1 cellular context compared by ENCODE assay signal in genomic region chr10:119750391-119751230, GRCh38.
TF ChIP-seq lines count a peak whose summit lies in the region.

No MANE protein-coding gene starts in this region.

TF ChIP-seq in HepG2, 621 proteins besides CTCF, POLR2A, EP300 and RAD21 (continued from another document and continues in another):
- TF ChIP-seq, protein P1, sequence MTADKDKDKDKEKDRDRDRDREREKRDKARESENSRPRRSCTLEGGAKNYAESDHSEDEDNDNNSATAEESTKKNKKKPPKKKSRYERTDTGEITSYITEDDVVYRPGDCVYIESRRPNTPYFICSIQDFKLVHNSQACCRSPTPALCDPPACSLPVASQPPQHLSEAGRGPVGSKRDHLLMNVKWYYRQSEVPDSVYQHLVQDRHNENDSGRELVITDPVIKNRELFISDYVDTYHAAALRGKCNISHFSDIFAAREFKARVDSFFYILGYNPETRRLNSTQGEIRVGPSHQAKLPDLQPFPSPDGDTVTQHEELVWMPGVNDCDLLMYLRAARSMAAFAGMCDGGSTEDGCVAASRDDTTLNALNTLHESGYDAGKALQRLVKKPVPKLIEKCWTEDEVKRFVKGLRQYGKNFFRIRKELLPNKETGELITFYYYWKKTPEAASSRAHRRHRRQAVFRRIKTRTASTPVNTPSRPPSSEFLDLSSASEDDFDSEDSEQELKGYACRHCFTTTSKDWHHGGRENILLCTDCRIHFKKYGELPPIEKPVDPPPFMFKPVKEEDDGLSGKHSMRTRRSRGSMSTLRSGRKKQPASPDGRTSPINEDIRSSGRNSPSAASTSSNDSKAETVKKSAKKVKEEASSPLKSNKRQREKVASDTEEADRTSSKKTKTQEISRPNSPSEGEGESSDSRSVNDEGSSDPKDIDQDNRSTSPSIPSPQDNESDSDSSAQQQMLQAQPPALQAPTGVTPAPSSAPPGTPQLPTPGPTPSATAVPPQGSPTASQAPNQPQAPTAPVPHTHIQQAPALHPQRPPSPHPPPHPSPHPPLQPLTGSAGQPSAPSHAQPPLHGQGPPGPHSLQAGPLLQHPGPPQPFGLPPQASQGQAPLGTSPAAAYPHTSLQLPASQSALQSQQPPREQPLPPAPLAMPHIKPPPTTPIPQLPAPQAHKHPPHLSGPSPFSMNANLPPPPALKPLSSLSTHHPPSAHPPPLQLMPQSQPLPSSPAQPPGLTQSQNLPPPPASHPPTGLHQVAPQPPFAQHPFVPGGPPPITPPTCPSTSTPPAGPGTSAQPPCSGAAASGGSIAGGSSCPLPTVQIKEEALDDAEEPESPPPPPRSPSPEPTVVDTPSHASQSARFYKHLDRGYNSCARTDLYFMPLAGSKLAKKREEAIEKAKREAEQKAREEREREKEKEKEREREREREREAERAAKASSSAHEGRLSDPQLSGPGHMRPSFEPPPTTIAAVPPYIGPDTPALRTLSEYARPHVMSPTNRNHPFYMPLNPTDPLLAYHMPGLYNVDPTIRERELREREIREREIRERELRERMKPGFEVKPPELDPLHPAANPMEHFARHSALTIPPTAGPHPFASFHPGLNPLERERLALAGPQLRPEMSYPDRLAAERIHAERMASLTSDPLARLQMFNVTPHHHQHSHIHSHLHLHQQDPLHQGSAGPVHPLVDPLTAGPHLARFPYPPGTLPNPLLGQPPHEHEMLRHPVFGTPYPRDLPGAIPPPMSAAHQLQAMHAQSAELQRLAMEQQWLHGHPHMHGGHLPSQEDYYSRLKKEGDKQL (CRISPR knock-in tag; IDR thresholded peaks at IDR 0.05; ENCODE audit: low read depth), result no peak
- TF ChIP-seq, protein P2, sequence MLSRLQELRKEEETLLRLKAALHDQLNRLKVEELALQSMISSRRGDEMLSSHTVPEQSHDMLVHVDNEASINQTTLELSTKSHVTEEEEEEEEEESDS (CRISPR knock-in tag; IDR thresholded peaks at IDR 0.05; ENCODE audit: borderline replicate concordance), result no peak
- TF ChIP-seq HHEX (CRISPR knock-in tag; IDR thresholded peaks at IDR 0.05), result no peak
- TF ChIP-seq STAG1 (CRISPR knock-in tag; IDR thresholded peaks at IDR 0.05), result peak; percentile 97
- TF ChIP-seq ZNF557 (CRISPR knock-in tag; IDR thresholded peaks at IDR 0.05), result no peak
- TF ChIP-seq MEIS2 (CRISPR knock-in tag; IDR thresholded peaks at IDR 0.05), result no peak
- TF ChIP-seq, protein P3, sequence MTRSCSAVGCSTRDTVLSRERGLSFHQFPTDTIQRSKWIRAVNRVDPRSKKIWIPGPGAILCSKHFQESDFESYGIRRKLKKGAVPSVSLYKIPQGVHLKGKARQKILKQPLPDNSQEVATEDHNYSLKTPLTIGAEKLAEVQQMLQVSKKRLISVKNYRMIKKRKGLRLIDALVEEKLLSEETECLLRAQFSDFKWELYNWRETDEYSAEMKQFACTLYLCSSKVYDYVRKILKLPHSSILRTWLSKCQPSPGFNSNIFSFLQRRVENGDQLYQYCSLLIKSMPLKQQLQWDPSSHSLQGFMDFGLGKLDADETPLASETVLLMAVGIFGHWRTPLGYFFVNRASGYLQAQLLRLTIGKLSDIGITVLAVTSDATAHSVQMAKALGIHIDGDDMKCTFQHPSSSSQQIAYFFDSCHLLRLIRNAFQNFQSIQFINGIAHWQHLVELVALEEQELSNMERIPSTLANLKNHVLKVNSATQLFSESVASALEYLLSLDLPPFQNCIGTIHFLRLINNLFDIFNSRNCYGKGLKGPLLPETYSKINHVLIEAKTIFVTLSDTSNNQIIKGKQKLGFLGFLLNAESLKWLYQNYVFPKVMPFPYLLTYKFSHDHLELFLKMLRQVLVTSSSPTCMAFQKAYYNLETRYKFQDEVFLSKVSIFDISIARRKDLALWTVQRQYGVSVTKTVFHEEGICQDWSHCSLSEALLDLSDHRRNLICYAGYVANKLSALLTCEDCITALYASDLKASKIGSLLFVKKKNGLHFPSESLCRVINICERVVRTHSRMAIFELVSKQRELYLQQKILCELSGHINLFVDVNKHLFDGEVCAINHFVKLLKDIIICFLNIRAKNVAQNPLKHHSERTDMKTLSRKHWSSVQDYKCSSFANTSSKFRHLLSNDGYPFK (CRISPR knock-in tag; IDR thresholded peaks at IDR 0.05; ENCODE audit: borderline replicate concordance), result no peak
- TF ChIP-seq ZNF720 (CRISPR knock-in tag; IDR thresholded peaks at IDR 0.05), result no peak
- TF ChIP-seq ZNF704 (CRISPR knock-in tag; IDR thresholded peaks at IDR 0.05; ENCODE audit: borderline replicate concordance), result no peak
- TF ChIP-seq TAF1 (CRISPR knock-in tag; IDR thresholded peaks at IDR 0.05), result no peak
- TF ChIP-seq, protein P4, sequence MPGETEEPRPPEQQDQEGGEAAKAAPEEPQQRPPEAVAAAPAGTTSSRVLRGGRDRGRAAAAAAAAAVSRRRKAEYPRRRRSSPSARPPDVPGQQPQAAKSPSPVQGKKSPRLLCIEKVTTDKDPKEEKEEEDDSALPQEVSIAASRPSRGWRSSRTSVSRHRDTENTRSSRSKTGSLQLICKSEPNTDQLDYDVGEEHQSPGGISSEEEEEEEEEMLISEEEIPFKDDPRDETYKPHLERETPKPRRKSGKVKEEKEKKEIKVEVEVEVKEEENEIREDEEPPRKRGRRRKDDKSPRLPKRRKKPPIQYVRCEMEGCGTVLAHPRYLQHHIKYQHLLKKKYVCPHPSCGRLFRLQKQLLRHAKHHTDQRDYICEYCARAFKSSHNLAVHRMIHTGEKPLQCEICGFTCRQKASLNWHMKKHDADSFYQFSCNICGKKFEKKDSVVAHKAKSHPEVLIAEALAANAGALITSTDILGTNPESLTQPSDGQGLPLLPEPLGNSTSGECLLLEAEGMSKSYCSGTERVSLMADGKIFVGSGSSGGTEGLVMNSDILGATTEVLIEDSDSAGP (CRISPR knock-in tag; IDR thresholded peaks at IDR 0.05; ENCODE audit: borderline replicate concordance), result no peak
- no peak for TF ChIP-seq TCF7L2 (IDR thresholded peaks at IDR 0.05; ENCODE audit: low read depth, low read length)
- TF ChIP-seq, protein P5, sequence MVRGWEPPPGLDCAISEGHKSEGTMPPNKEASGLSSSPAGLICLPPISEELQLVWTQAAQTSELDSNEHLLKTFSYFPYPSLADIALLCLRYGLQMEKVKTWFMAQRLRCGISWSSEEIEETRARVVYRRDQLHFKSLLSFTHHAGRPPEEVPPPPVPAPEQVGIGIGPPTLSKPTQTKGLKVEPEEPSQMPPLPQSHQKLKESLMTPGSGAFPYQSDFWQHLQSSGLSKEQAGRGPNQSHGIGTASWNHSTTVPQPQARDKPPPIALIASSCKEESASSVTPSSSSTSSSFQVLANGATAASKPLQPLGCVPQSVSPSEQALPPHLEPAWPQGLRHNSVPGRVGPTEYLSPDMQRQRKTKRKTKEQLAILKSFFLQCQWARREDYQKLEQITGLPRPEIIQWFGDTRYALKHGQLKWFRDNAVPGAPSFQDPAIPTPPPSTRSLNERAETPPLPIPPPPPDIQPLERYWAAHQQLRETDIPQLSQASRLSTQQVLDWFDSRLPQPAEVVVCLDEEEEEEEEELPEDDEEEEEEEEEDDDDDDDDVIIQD (CRISPR knock-in tag; IDR thresholded peaks at IDR 0.05; ENCODE audit: low read depth), result no peak
- no peak for TF ChIP-seq CREB1 (IDR thresholded peaks at IDR 0.05)
- peak; percentile 22; the same call in 1 of the 2 replicates for TF ChIP-seq CREB1 (CRISPR knock-in tag; IDR thresholded peaks at IDR 0.05)
- no peak for TF ChIP-seq LCORL (IDR thresholded peaks at IDR 0.05)
- no peak for TF ChIP-seq LCORL (CRISPR knock-in tag; IDR thresholded peaks at IDR 0.05)
- no peak for TF ChIP-seq MBNL3 (CRISPR knock-in tag; conservative IDR thresholded peaks at IDR 0.05)
- peak; percentile 98 for TF ChIP-seq SMC3 (IDR thresholded peaks at IDR 0.05; ENCODE audit: low read length)
- TF ChIP-seq, protein P6, sequence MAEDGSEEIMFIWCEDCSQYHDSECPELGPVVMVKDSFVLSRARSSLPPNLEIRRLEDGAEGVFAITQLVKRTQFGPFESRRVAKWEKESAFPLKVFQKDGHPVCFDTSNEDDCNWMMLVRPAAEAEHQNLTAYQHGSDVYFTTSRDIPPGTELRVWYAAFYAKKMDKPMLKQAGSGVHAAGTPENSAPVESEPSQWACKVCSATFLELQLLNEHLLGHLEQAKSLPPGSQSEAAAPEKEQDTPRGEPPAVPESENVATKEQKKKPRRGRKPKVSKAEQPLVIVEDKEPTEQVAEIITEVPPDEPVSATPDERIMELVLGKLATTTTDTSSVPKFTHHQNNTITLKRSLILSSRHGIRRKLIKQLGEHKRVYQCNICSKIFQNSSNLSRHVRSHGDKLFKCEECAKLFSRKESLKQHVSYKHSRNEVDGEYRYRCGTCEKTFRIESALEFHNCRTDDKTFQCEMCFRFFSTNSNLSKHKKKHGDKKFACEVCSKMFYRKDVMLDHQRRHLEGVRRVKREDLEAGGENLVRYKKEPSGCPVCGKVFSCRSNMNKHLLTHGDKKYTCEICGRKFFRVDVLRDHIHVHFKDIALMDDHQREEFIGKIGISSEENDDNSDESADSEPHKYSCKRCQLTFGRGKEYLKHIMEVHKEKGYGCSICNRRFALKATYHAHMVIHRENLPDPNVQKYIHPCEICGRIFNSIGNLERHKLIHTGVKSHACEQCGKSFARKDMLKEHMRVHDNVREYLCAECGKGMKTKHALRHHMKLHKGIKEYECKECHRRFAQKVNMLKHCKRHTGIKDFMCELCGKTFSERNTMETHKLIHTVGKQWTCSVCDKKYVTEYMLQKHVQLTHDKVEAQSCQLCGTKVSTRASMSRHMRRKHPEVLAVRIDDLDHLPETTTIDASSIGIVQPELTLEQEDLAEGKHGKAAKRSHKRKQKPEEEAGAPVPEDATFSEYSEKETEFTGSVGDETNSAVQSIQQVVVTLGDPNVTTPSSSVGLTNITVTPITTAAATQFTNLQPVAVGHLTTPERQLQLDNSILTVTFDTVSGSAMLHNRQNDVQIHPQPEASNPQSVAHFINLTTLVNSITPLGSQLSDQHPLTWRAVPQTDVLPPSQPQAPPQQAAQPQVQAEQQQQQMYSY (CRISPR knock-in tag; IDR thresholded peaks at IDR 0.05), result no peak
- TF ChIP-seq, protein P7, sequence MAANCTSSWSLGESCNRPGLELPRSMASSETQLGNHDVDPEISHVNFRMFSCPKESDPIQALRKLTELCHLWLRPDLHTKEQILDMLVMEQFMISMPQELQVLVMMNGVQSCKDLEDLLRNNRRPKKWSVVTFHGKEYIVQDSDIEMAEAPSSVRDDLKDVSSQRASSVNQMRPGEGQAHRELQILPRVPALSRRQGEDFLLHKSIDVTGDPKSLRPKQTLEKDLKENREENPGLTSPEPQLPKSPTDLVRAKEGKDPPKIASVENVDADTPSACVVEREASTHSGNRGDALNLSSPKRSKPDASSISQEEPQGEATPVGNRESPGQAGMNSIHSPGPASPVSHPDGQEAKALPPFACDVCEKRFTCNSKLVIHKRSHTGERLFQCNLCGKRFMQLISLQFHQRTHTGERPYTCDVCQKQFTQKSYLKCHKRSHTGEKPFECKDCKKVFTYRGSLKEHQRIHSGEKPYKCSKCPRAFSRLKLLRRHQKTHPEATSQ (CRISPR knock-in tag; IDR thresholded peaks at IDR 0.05; ENCODE audit: borderline replicate concordance), result no peak
- TF ChIP-seq ZNF619 (CRISPR knock-in tag; IDR thresholded peaks at IDR 0.05), result no peak
- no peak for TF ChIP-seq RCOR2 (CRISPR knock-in tag; IDR thresholded peaks at IDR 0.05)
- TF ChIP-seq PHF8 (CRISPR knock-in tag; IDR thresholded peaks at IDR 0.05), result no peak
- no peak for TF ChIP-seq SP5 (CRISPR knock-in tag; IDR thresholded peaks at IDR 0.05; ENCODE audit: borderline replicate concordance, low read depth)
- no peak for TF ChIP-seq ZNF225 (CRISPR knock-in tag; IDR thresholded peaks at IDR 0.05)
- TF ChIP-seq KDM6A (CRISPR knock-in tag; IDR thresholded peaks at IDR 0.05; ENCODE audit: low read depth), result no peak
- TF ChIP-seq ELF3 (CRISPR knock-in tag; IDR thresholded peaks at IDR 0.05), result 0 out of 2 replicates have a peak, but pooled peaks have one; percentile 19
- no peak for TF ChIP-seq BORCS8-MEF2B (CRISPR knock-in tag; IDR thresholded peaks at IDR 0.05)
- TF ChIP-seq ZNF333 (CRISPR knock-in tag; IDR thresholded peaks at IDR 0.05; ENCODE audit: borderline replicate concordance), result no peak
- TF ChIP-seq, protein P8, sequence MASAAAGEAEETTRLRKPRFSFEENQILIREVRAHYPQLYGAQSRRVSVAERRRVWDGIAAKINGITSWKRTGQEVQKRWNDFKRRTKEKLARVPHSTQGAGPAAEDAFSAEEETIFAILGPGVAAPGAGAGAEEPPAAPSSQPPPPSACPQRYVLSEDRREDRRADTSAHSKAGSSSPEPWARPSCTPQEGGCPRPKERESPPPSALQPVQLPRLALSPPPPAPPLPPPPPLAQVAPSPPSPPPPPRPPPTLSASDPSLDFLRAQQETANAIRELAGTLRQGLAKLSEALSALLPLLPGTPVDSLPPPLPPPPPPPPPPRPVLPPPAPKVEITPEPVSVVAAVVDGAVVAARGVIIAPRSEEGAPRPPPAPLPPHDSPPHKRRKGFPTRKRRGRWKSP (CRISPR knock-in tag; IDR thresholded peaks at IDR 0.05), result no peak
- no peak for TF ChIP-seq SMAD1 (CRISPR knock-in tag; IDR thresholded peaks at IDR 0.05; ENCODE audit: borderline replicate concordance, low read depth)
- TF ChIP-seq, protein P9, sequence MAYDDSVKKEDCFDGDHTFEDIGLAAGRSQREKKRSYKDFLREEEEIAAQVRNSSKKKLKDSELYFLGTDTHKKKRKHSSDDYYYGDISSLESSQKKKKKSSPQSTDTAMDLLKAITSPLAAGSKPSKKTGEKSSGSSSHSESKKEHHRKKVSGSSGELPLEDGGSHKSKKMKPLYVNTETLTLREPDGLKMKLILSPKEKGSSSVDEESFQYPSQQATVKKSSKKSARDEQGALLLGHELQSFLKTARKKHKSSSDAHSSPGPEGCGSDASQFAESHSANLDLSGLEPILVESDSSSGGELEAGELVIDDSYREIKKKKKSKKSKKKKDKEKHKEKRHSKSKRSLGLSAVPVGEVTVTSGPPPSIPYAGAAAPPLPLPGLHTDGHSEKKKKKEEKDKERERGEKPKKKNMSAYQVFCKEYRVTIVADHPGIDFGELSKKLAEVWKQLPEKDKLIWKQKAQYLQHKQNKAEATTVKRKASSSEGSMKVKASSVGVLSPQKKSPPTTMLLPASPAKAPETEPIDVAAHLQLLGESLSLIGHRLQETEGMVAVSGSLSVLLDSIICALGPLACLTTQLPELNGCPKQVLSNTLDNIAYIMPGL (CRISPR knock-in tag; IDR thresholded peaks at IDR 0.05; ENCODE audit: borderline replicate concordance in 1 of 2, low read depth in 1 of 2), result no peak
- TF ChIP-seq MIXL1 (CRISPR knock-in tag; IDR thresholded peaks at IDR 0.05), result peak; percentile 37; the same call in 1 of the 2 replicates
- no peak for TF ChIP-seq NAIF1 (CRISPR knock-in tag; IDR thresholded peaks at IDR 0.05; ENCODE audit: borderline replicate concordance)
- no peak for TF ChIP-seq MYC (CRISPR knock-in tag; IDR thresholded peaks at IDR 0.05; ENCODE audit: borderline replicate concordance)
- TF ChIP-seq MLLT10 (CRISPR knock-in tag; IDR thresholded peaks at IDR 0.05), result no peak
- TF ChIP-seq FOXK1 (CRISPR knock-in tag; IDR thresholded peaks at IDR 0.05; ENCODE audit: borderline replicate concordance, low read depth), result peak; percentile 18; the same call in 1 of the 2 replicates
- no peak for TF ChIP-seq HNRNPH1 (optimal IDR thresholded peaks at IDR 0.05; ENCODE audit: low read depth, low read length)
- no peak for TF ChIP-seq NKX3-1 (CRISPR knock-in tag; IDR thresholded peaks at IDR 0.05)
- TF ChIP-seq ZNF496 (CRISPR knock-in tag; IDR thresholded peaks at IDR 0.05; ENCODE audit: insufficient replicate concordance), result no peak
- TF ChIP-seq ZNF337 (CRISPR knock-in tag; IDR thresholded peaks at IDR 0.05; ENCODE audit: borderline replicate concordance, low read depth), result no peak
- no peak for TF ChIP-seq SMARCC2 (IDR thresholded peaks at IDR 0.05)
